In the genomic region with DNA sequence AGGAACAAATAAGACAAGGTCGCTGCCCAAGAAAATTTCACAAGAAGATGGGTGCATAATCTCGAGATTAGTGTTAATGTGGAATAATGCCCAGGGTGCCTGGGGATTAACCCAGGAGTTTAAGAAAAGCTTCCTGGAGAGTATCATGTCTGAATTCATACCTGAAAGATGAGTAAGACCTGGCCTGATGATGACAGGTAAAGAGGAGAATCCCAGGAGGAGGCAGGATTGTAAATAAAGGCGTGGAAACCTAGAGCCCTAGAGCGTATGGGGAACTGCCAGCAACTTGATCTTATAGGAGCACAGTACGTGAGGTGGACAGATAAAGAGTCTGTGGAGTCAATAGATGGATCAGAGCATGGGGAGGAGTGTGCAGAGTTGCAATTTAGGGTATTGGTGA, we compare ENCODE assay signal across 18 cellular contexts. TPM values are rescaled to one million over a fixed set of nuclear protein-coding genes. Genes with fewer than 3 reads are reported as not detected.
DNase-seq lines count a peak whose midpoint lies in the region; ATAC-seq, FAIRE-seq and TF ChIP-seq lines count a peak whose summit lies in the region.
"Had no signal": no experiment of that assay in that cellular context is flagged by ENCODE, and none has a peak within 500 bp of the region (broad histone marks: within the 10 kb centered on the region; RNA-seq: fewer than 3 reads in every experiment).

No MANE protein-coding gene starts in this region.

- intact Hi-C loops in left colon (cut with DNase I, micrococcal nuclease): no loop called here

- TF ChIP-seq CTCF in bronchial epithelial cell (IDR thresholded peaks at IDR 0.05; ENCODE audit: insufficient read depth, low read length, severe bottlenecking): no peak
- no peak for TF ChIP-seq CTCF in suprapubic skin (IDR thresholded peaks at IDR 0.05)

- DNase-seq in SIG-M5 treated with dmso at 0.1 percent for 504 hours (lab: John Stamatoyannopoulos, UW; ENCODE audit: unreplicated experiment) (peak; percentile 8), SIG-M5 (lab: John Stamatoyannopoulos, UW) (no peak), bronchial epithelial cell (ENCODE audit: low read depth) (peak; percentile 98), left colon (no peak), suprapubic skin (ENCODE audit: low spot score in 2 of 2) (no peak), AG08396 (ENCODE audit: low spot score) (no peak)
- DNase-seq: activated CD8-positive, alpha-beta memory T cell treated with anti-CD3 and anti-CD28 coated beads, Interleukin-2, amount 10 ng/mL, durations not matched to agents 7 days and 5 days; activated naive CD4-positive, alpha-beta T cell treated with Interleukin-2 at 50 U/mL for 16 hours; activated T-cell treated with anti-CD3 and anti-CD28 coated beads, Interleukin-2, amount 50 U/mL, for 72 hours; adrenal gland; CD4-positive, CD25-positive, alpha-beta regulatory T cell; Kasumi-1; NCI-H187 had no signal

- 52% methylated on average over 5 of the region's 5 CpGs for WGBS in suprapubic skin

- peak; percentile 53 for ATAC-seq in left colon
- no peak for ATAC-seq in GM21717 (IDR thresholded peaks at IDR 0.05; ENCODE audit: unreplicated experiment)
- no peak for ATAC-seq in GM18909 (IDR thresholded peaks at IDR 0.05; ENCODE audit: poor library complexity, unreplicated experiment)
- ATAC-seq: activated CD8-positive, alpha-beta memory T cell treated with anti-CD3 and anti-CD28 coated beads, Interleukin-2, amount 10 ng/mL, durations not matched to agents 7 days and 5 days; activated T-cell treated with anti-CD3 and anti-CD28 coated beads, Interleukin-2, amount 50 U/mL, for 72 hours had no signal

- H3K4me1 ChIP-seq in suprapubic skin: peaks cover 12% of the 10 kb centered on the region
- H3K4me1 ChIP-seq: adrenal gland had no signal

- no peaks in the 10 kb centered on the region for H3K9me3 ChIP-seq in suprapubic skin
- H3K9me3 ChIP-seq: adrenal gland, tibial nerve had no signal

- TF ChIP-seq EP300 in suprapubic skin (IDR thresholded peaks at IDR 0.05): no peak

- no peaks in the 10 kb centered on the region for H3K36me3 ChIP-seq in bronchial epithelial cell (ENCODE audit: control insufficient read depth, insufficient read depth, low read length)
- H3K36me3 ChIP-seq in suprapubic skin: no peaks in the 10 kb centered on the region
- H3K36me3 ChIP-seq: adrenal gland, tibial nerve had no signal

- no peak overlapping the region for H3K4me3 ChIP-seq in bronchial epithelial cell (ENCODE audit: low read depth, low read length)
- H3K4me3 ChIP-seq in suprapubic skin: no peak overlapping the region
- H3K4me3 ChIP-seq: adrenal gland, tibial nerve had no signal

- no peaks in the 10 kb centered on the region for H3K27me3 ChIP-seq in bronchial epithelial cell (ENCODE audit: control insufficient read depth, insufficient read depth, low read length)
- no peaks in the 10 kb centered on the region for H3K27me3 ChIP-seq in suprapubic skin
- H3K27me3 ChIP-seq: adrenal gland, tibial nerve had no signal

- TF ChIP-seq POLR2A in suprapubic skin (IDR thresholded peaks at IDR 0.05): no peak

- peak; percentile 98 for FAIRE-seq in bronchial epithelial cell (lab: Jason Lieb, UNC)
- FAIRE-seq: endothelial cell of umbilical vein had no signal

- peak overlapping the region; percentile 19 for H3K27ac ChIP-seq in suprapubic skin
- H3K27ac ChIP-seq: adrenal gland, HL-60 had no signal

RNA-seq across cellular contexts. Expression of gene ARRDC4, which starts 43.0 kb away (rescaled TPM):
- total RNA-seq in bronchial epithelial cell (3.9 and 80.6 TPM in 2 replicates), left colon (10 to 100 TPM; 29.0 to 55.6 TPM), suprapubic skin (10 to 100 TPM; 57.7 to 67.1 (median 66.3) TPM)

Comparison
In these comparisons a context has a peak if more than half of its experiments do, and no peak if none do; other contexts are left out.
1. DNase-seq: peak in SIG-M5 treated with dmso at 0.1 percent for 504 hours (single experiment) and bronchial epithelial cell (single experiment); none in SIG-M5 (single experiment), left colon (0 of 2), suprapubic skin (0 of 2) and AG08396 (single experiment).